Comparison of ENCODE assay signal across 12 cellular contexts in genomic region chr6:33061987-33062386, GRCh38. TPM values are rescaled to one million over a fixed set of nuclear protein-coding genes. Genes with fewer than 3 reads are reported as not detected.
DNase-seq lines count a peak whose midpoint lies in the region; ATAC-seq, FAIRE-seq and TF ChIP-seq lines count a peak whose summit lies in the region.
"Had no signal": no experiment of that assay in that cellular context is flagged by ENCODE, and none has a peak within 500 bp of the region (broad histone marks: within the 10 kb centered on the region; RNA-seq: fewer than 3 reads in every experiment).

No MANE protein-coding gene starts in this region.

- FAIRE-seq in kidney (lab: Jason Lieb, UNC): no peak

- peak; percentile 57 for ATAC-seq in GM19372 (IDR thresholded peaks at IDR 0.05; ENCODE audit: low read depth, unreplicated experiment)
- ATAC-seq in central memory CD8-positive, alpha-beta T cell (replicated peaks; ENCODE audit: extremely low read depth, poor library complexity, severe bottlenecking): peak; percentile 56
- ATAC-seq in GM19455 (IDR thresholded peaks at IDR 0.05; ENCODE audit: unreplicated experiment): no peak

- no peaks in the 10 kb centered on the region for H3K9me3 Mint-ChIP-seq in central memory CD8-positive, alpha-beta T cell

- no peak overlapping the region for H3K4me3 Mint-ChIP-seq in central memory CD8-positive, alpha-beta T cell

- peaks cover 0 to 2% of the 10 kb centered on the region in 2 donors for H3K4me1 ChIP-seq in kidney (ENCODE audit: control insufficient read depth in 1 of 2, insufficient read depth in 1 of 2, low read depth in 1 of 2, low read length in 2 of 2)

- H3K9ac ChIP-seq in kidney (ENCODE audit: low read length in 2 of 2): no peak overlapping the region

- TF ChIP-seq CTCF in NB4 (IDR thresholded peaks at IDR 0.05; ENCODE audit: low read depth, low read length): no peak
- no peak for TF ChIP-seq CTCF in kidney (IDR thresholded peaks at IDR 0.05; ENCODE audit: borderline replicate concordance, extremely low read depth, insufficient read depth)

- H3K4me3 ChIP-seq in NB4 (ENCODE audit: low read depth, low read length) (no peak overlapping the region), kidney (ENCODE audit: low read length in 2 of 2) (no peak overlapping the region)

- peaks cover 8% of the 10 kb centered on the region for H3K4me1 Mint-ChIP-seq in central memory CD8-positive, alpha-beta T cell

- intact Hi-C loops in kidney (cut with DNase I): no loop called here

- no peaks in the 10 kb centered on the region for H3K9me3 ChIP-seq in kidney (ENCODE audit: control insufficient read depth in 1 of 2, low read length in 2 of 2)

- no peaks in the 10 kb centered on the region for H3K36me3 ChIP-seq in kidney (ENCODE audit: control insufficient read depth in 1 of 2, insufficient read depth in 2 of 2, low read length in 2 of 2)

- H3K27ac Mint-ChIP-seq in central memory CD8-positive, alpha-beta T cell (ENCODE audit: low read depth): no peak overlapping the region

- no peaks in the 10 kb centered on the region for H3K27me3 Mint-ChIP-seq in central memory CD8-positive, alpha-beta T cell

- peak; percentile 74 for DNase-seq in A172 (ENCODE audit: low spot score)
- DNase-seq in NB4 (ENCODE audit: low read depth): peak; percentile 72
- no peak for DNase-seq in central memory CD8-positive, alpha-beta T cell (ENCODE audit: low spot score in 2 of 2)
- DNase-seq in kidney: no peak
- no peak for DNase-seq in NCI-H2029 treated with DMSO at 0.1 percent for 48 hours (lab: John Stamatoyannopoulos, UW)
- DNase-seq in caudate nucleus (lab: John Stamatoyannopoulos, UW): no peak
- DNase-seq: activated T-cell treated with anti-CD3 and anti-CD28 coated beads, Interleukin-2, amount 50 U/mL, for 1 hour; central memory CD4-positive, alpha-beta T cell; NCI-H1105; stimulated activated CD4-positive, alpha-beta T cell treated with anti-CD3 and anti-CD28 coated beads, Interleukin-4, amount 100 ng/mL, for 24 hours had no signal

- TF ChIP-seq POLR2A in NB4 (IDR thresholded peaks at IDR 0.05; ENCODE audit: extremely low read depth, insufficient read length): no peak

- peaks cover 11% of the 10 kb centered on the region for H3K36me3 Mint-ChIP-seq in central memory CD8-positive, alpha-beta T cell (ENCODE audit: insufficient read depth)

- no peak overlapping the region for H3K27ac ChIP-seq in kidney (ENCODE audit: low read depth in 2 of 2, low read length in 2 of 2)
- no peak overlapping the region for H3K27ac ChIP-seq in caudate nucleus (ENCODE audit: low read depth, low read length)

RNA-seq across cellular contexts. Expression of gene HLA-DPA1, which starts 11.5 kb away (rescaled TPM):
- 0.31 and 0.34 TPM in 2 replicates for total RNA-seq in A172 (2014; rRNA removed; shearing (Covaris generic))
- 200 TPM for total RNA-seq in kidney
- polyA plus RNA-seq in kidney (ENCODE audit: insufficient read depth, low read depth, low replicate concordance): 154 TPM

RNA-seq across cellular contexts. Expression of gene HLA-DPB1, which starts 13.8 kb away (rescaled TPM):
- 0.10 TPM in 1 of 2 replicates, not detected in the other for total RNA-seq in A172 (2014; rRNA removed; shearing (Covaris generic))
- total RNA-seq in kidney: 181 TPM
- 141 TPM for polyA plus RNA-seq in kidney (ENCODE audit: insufficient read depth, low read depth, low replicate concordance)

RNA-seq across cellular contexts. Expression of gene HLA-DOA, which starts 52.6 kb away (rescaled TPM):
- not detected in 2 replicates for total RNA-seq in A172 (2014; rRNA removed; shearing (Covaris generic))
- total RNA-seq in kidney: 21.6 TPM
- 10.8 TPM for polyA plus RNA-seq in kidney (ENCODE audit: insufficient read depth, low read depth, low replicate concordance)

Comparison
In these comparisons a context has a peak if more than half of its experiments do, and no peak if none do; other contexts are left out.
1. DNase-seq: peak in A172 (single experiment) and NB4 (single experiment); none in central memory CD8-positive, alpha-beta T cell (0 of 2), kidney (single experiment), NCI-H2029 treated with DMSO at 0.1 percent for 48 hours (single experiment) and caudate nucleus (0 of 61).
2. RNA of gene HLA-DPA1, which starts 11.5 kb away (total RNA-seq): 200 TPM in kidney (single experiment); 0.31 to 0.34 TPM in A172; every median in the first group is over 100 times any median in the second.
3. RNA of gene HLA-DPB1, which starts 13.8 kb away (total RNA-seq): 181 TPM in kidney (single experiment); 0.10 TPM in A172; every median in the first group is over 100 times any median in the second.
4. RNA of gene HLA-DOA, which starts 52.6 kb away (total RNA-seq): 21.6 TPM in kidney (single experiment); not detected in A172; every median in the first group is over 10 times any median in the second.